Comparison of ENCODE assay signal across 1 cellular context in the genomic region with DNA sequence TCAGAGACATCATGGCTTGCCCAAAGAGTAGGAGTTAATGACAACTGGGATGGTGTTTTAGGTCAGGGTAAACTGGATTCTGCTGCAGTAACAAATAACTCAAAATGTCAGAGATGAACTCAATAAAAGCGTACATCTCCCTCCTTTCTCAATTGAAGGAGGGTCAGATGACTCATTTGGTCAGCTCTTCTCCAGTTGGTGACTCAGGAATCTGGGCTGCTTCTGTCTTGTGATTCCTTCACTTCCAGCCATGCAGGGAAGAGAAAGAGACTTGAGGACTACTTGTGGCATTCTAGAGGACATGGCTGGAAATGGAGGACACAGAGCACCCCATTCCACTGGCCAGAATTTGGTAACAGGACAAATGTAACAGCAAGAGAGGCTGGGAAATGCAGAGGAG.
TF ChIP-seq lines count a peak whose summit lies in the region.

No MANE protein-coding gene starts in this region.

TF ChIP-seq in SK-N-SH, 30 proteins besides CTCF, POLR2A, EP300 and RAD21 (continued from another document):
- TF ChIP-seq, protein P1, sequence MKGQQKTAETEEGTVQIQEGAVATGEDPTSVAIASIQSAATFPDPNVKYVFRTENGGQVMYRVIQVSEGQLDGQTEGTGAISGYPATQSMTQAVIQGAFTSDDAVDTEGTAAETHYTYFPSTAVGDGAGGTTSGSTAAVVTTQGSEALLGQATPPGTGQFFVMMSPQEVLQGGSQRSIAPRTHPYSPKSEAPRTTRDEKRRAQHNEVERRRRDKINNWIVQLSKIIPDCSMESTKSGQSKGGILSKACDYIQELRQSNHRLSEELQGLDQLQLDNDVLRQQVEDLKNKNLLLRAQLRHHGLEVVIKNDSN (IDR thresholded peaks at IDR 0.05; ENCODE audit: borderline replicate concordance, low read depth), result no peak
- TF ChIP-seq RXRA (IDR thresholded peaks at IDR 0.05; ENCODE audit: borderline replicate concordance, low read depth), result no peak
- no peak for TF ChIP-seq NRF1 (IDR thresholded peaks at IDR 0.05; ENCODE audit: low read depth, low read length)
- TF ChIP-seq, protein P2, sequence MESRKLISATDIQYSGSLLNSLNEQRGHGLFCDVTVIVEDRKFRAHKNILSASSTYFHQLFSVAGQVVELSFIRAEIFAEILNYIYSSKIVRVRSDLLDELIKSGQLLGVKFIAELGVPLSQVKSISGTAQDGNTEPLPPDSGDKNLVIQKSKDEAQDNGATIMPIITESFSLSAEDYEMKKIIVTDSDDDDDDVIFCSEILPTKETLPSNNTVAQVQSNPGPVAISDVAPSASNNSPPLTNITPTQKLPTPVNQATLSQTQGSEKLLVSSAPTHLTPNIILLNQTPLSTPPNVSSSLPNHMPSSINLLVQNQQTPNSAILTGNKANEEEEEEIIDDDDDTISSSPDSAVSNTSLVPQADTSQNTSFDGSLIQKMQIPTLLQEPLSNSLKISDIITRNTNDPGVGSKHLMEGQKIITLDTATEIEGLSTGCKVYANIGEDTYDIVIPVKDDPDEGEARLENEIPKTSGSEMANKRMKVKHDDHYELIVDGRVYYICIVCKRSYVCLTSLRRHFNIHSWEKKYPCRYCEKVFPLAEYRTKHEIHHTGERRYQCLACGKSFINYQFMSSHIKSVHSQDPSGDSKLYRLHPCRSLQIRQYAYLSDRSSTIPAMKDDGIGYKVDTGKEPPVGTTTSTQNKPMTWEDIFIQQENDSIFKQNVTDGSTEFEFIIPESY (IDR thresholded peaks at IDR 0.05; ENCODE audit: borderline replicate concordance, low read depth), result no peak
- TF ChIP-seq EZH2phosphoT487 (IDR thresholded peaks at IDR 0.05; ENCODE audit: borderline replicate concordance, low read depth), result no peak
- peak; percentile 15; the same call in 1 of the 2 replicates for TF ChIP-seq FOSL2 (IDR thresholded peaks at IDR 0.05; ENCODE audit: borderline replicate concordance, low read depth)
- TF ChIP-seq JUND (IDR thresholded peaks at IDR 0.05), result 0 out of 2 replicates have a peak, but pooled peaks have one; percentile 8
